ENCODE assay signal across 11 cellular contexts in genomic region chr7:107972075-107972482, GRCh38. TPM values are rescaled to one million over a fixed set of nuclear protein-coding genes. Genes with fewer than 3 reads are reported as not detected.
DNase-seq lines count a peak whose midpoint lies in the region; ATAC-seq, FAIRE-seq and TF ChIP-seq lines count a peak whose summit lies in the region.
"Had no signal": no experiment of that assay in that cellular context is flagged by ENCODE, and none has a peak within 500 bp of the region (broad histone marks: within the 10 kb centered on the region; RNA-seq: fewer than 3 reads in every experiment).

No MANE protein-coding gene starts in this region.

- peaks cover 17% of the 10 kb centered on the region for H3K4me1 Mint-ChIP-seq in astrocyte (ENCODE audit: low read depth, unreplicated experiment)

- ATAC-seq in left cardiac atrium = peak; percentile 80 to 90
- ATAC-seq in GM18907 (IDR thresholded peaks at IDR 0.05; ENCODE audit: unreplicated experiment) = no peak
- ATAC-seq in GM18505 (IDR thresholded peaks at IDR 0.05; ENCODE audit: unreplicated experiment) = no peak

- peaks cover 70% of the 10 kb centered on the region for H3K79me2 ChIP-seq in astrocyte (ENCODE audit: insufficient read depth, low read length)

- FAIRE-seq in astrocyte (lab: Jason Lieb, UNC) = no peak

- H3K4me1 ChIP-seq in astrocyte (ENCODE audit: insufficient read depth, low read length) = peaks cover 25% of the 10 kb centered on the region

- no peak overlapping the region for H3K4me3 ChIP-seq in astrocyte (ENCODE audit: insufficient read depth, low read depth, low read length)
- H3K4me3 ChIP-seq: BLaER1 treated with 17β-estradiol and CSF1 and Interleukin-3, amounts not matched to agents 10 nM and 100 nM; cardiac muscle cell had no signal

- H3K27ac Mint-ChIP-seq in astrocyte (ENCODE audit: unreplicated experiment) = peak overlapping the region; percentile 59

- peak overlapping the region; percentile 28 for H3K27ac ChIP-seq in astrocyte (ENCODE audit: low read depth, low read length)
- H3K27ac ChIP-seq: cardiac muscle cell had no signal

- H2AFZ ChIP-seq in astrocyte (ENCODE audit: low read depth, low read length) = no peak overlapping the region

- no peaks in the 10 kb centered on the region for H3K9me3 ChIP-seq in astrocyte (ENCODE audit: insufficient read depth, low read depth, low read length)

- no peak for TF ChIP-seq POLR2A in GM18505 (IDR thresholded peaks at IDR 0.05; ENCODE audit: borderline replicate concordance, extremely low read depth, insufficient read depth, insufficient read length)

- H3K27me3 Mint-ChIP-seq in astrocyte (ENCODE audit: low read depth, unreplicated experiment) = no peaks in the 10 kb centered on the region

- H3K9me3 Mint-ChIP-seq in astrocyte (ENCODE audit: unreplicated experiment) = no peaks in the 10 kb centered on the region

- H4K20me1 ChIP-seq in astrocyte (ENCODE audit: insufficient read depth, low read length) = peaks cover 74% of the 10 kb centered on the region
- H4K20me1 ChIP-seq: BLaER1 treated with 17β-estradiol and CSF1 and Interleukin-3, amounts not matched to agents 10 nM and 100 nM had no signal

- peaks cover 83% of the 10 kb centered on the region for H3K36me3 ChIP-seq in astrocyte (ENCODE audit: insufficient read depth, low read length)
- H3K36me3 ChIP-seq: BLaER1 treated with 17β-estradiol and CSF1 and Interleukin-3, amounts not matched to agents 10 nM and 100 nM; cardiac muscle cell had no signal

- intact Hi-C loops in left cardiac atrium (cut with DNase I) = no loop called here

- H3K4me3 Mint-ChIP-seq in astrocyte (ENCODE audit: unreplicated experiment) = no peak overlapping the region

- DNase-seq in AG20443 (ENCODE audit: low spot score) (peak; percentile 69), astrocyte (ENCODE audit: low read depth) (peak; percentile 64), left cardiac atrium (no peak), renal cortical epithelial cell (ENCODE audit: low read depth) (peak; percentile 44), GM19240 (ENCODE audit: insufficient read length, low spot score) (no peak)
- no peak for DNase-seq in stimulated activated naive CD4-positive, alpha-beta T cell (lab: John Stamatoyannopoulos, UW)
- DNase-seq: NCI-H1092 treated with DMSO at 0.1 percent for 48 hours had no signal

- H3K4me2 ChIP-seq in astrocyte (ENCODE audit: low read length) = peak overlapping the region; percentile 23

- no peaks in the 10 kb centered on the region for H3K27me3 ChIP-seq in astrocyte (ENCODE audit: insufficient read depth, low read length)
- H3K27me3 ChIP-seq: BLaER1 treated with 17β-estradiol and CSF1 and Interleukin-3, amounts not matched to agents 10 nM and 100 nM; cardiac muscle cell had no signal

- H3K36me3 Mint-ChIP-seq in astrocyte (ENCODE audit: low read depth, unreplicated experiment) = peaks cover 28% of the 10 kb centered on the region

- peak overlapping the region; percentile 25 for H3K9ac ChIP-seq in astrocyte (ENCODE audit: low read length)
- H3K9ac ChIP-seq: BLaER1 treated with 17β-estradiol and CSF1 and Interleukin-3, amounts not matched to agents 10 nM and 100 nM had no signal

- no peak for TF ChIP-seq CTCF in astrocyte (IDR thresholded peaks at IDR 0.05; ENCODE audit: insufficient read depth, low read depth, low read length)

RNA-seq across cellular contexts. Expression of gene LAMB1, which starts 30.9 kb away (rescaled TPM):
- total RNA-seq in astrocyte (403 and 411 TPM in 2 replicates), left cardiac atrium (100 to 1,000 TPM; 109 to 123 TPM), renal cortical epithelial cell (188 and 329 TPM in 2 replicates)

Comparison
In these comparisons a context has a peak if more than half of its experiments do, and no peak if none do; other contexts are left out.
1. DNase-seq: peak in AG20443 (single experiment), astrocyte (single experiment) and renal cortical epithelial cell (single experiment); none in left cardiac atrium (single experiment), stimulated activated naive CD4-positive, alpha-beta T cell (0 of 6) and GM19240 (single experiment).
2. ATAC-seq: peak in left cardiac atrium (2 of 2); none in GM18907 (single experiment) and GM18505 (single experiment).